ENCODE assay signal across 1 cellular context in the genomic region with DNA sequence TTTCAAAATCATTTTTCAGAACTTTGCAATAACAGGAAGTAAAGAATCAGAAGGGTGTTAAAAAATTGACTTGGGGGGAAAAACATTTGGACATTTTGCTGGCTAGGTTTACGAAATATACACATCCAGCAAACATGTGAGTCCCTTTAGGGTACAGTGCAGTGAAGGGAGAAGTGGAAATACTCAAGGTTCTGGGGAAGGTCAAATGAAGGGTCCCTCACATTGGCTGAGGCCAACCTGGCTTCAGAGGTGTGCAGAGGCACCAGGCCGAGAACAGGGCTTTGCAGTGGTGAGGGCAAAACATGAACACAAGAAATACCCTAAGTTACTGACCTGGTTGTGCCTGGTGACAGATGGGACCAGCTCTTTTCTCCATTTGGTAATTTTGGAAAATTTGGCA.
TF ChIP-seq lines count a peak whose summit lies in the region.

No MANE protein-coding gene starts in this region.

TF ChIP-seq in GM12878, 131 proteins besides CTCF, POLR2A, EP300 and RAD21:
- TF ChIP-seq, protein P1, sequence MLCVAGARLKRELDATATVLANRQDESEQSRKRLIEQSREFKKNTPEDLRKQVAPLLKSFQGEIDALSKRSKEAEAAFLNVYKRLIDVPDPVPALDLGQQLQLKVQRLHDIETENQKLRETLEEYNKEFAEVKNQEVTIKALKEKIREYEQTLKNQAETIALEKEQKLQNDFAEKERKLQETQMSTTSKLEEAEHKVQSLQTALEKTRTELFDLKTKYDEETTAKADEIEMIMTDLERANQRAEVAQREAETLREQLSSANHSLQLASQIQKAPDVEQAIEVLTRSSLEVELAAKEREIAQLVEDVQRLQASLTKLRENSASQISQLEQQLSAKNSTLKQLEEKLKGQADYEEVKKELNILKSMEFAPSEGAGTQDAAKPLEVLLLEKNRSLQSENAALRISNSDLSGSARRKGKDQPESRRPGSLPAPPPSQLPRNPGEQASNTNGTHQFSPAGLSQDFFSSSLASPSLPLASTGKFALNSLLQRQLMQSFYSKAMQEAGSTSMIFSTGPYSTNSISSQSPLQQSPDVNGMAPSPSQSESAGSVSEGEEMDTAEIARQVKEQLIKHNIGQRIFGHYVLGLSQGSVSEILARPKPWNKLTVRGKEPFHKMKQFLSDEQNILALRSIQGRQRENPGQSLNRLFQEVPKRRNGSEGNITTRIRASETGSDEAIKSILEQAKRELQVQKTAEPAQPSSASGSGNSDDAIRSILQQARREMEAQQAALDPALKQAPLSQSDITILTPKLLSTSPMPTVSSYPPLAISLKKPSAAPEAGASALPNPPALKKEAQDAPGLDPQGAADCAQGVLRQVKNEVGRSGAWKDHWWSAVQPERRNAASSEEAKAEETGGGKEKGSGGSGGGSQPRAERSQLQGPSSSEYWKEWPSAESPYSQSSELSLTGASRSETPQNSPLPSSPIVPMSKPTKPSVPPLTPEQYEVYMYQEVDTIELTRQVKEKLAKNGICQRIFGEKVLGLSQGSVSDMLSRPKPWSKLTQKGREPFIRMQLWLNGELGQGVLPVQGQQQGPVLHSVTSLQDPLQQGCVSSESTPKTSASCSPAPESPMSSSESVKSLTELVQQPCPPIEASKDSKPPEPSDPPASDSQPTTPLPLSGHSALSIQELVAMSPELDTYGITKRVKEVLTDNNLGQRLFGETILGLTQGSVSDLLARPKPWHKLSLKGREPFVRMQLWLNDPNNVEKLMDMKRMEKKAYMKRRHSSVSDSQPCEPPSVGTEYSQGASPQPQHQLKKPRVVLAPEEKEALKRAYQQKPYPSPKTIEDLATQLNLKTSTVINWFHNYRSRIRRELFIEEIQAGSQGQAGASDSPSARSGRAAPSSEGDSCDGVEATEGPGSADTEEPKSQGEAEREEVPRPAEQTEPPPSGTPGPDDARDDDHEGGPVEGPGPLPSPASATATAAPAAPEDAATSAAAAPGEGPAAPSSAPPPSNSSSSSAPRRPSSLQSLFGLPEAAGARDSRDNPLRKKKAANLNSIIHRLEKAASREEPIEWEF (IDR thresholded peaks at IDR 0.05; ENCODE audit: insufficient replicate concordance, low read depth, low read length): no peak
- TF ChIP-seq POU2F2 (IDR thresholded peaks at IDR 0.05; ENCODE audit: borderline replicate concordance, low read depth, low read length) (no peak), IKZF2 (IDR thresholded peaks at IDR 0.05) (no peak), IKZF1 (conservative IDR thresholded peaks at IDR 0.05) (no peak), BACH1 (IDR thresholded peaks at IDR 0.05; ENCODE audit: borderline replicate concordance) (no peak), POLR2AphosphoS5 (IDR thresholded peaks at IDR 0.05; ENCODE audit: low read length) (no peak), CHD1 (IDR thresholded peaks at IDR 0.05; ENCODE audit: low read depth, low read length) (no peak), CEBPB (IDR thresholded peaks at IDR 0.05; ENCODE audit: borderline replicate concordance in 1 of 2, low read depth in 2 of 2, low read length in 2 of 2) (no peak), EGR1 (IDR thresholded peaks at IDR 0.05; ENCODE audit: borderline replicate concordance in 1 of 2, low read depth in 2 of 2, low read length in 2 of 2) (no peak)
- TF ChIP-seq, protein P2, sequence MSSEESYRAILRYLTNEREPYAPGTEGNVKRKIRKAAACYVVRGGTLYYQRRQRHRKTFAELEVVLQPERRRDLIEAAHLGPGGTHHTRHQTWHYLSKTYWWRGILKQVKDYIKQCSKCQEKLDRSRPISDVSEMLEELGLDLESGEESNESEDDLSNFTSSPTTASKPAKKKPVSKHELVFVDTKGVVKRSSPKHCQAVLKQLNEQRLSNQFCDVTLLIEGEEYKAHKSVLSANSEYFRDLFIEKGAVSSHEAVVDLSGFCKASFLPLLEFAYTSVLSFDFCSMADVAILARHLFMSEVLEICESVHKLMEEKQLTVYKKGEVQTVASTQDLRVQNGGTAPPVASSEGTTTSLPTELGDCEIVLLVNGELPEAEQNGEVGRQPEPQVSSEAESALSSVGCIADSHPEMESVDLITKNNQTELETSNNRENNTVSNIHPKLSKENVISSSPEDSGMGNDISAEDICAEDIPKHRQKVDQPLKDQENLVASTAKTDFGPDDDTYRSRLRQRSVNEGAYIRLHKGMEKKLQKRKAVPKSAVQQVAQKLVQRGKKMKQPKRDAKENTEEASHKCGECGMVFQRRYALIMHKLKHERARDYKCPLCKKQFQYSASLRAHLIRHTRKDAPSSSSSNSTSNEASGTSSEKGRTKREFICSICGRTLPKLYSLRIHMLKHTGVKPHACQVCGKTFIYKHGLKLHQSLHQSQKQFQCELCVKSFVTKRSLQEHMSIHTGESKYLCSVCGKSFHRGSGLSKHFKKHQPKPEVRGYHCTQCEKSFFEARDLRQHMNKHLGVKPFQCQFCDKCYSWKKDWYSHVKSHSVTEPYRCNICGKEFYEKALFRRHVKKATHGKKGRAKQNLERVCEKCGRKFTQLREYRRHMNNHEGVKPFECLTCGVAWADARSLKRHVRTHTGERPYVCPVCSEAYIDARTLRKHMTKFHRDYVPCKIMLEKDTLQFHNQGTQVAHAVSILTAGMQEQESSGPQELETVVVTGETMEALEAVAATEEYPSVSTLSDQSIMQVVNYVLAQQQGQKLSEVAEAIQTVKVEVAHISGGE (CRISPR knock-in tag; IDR thresholded peaks at IDR 0.05): no peak
- TF ChIP-seq, protein P3, sequence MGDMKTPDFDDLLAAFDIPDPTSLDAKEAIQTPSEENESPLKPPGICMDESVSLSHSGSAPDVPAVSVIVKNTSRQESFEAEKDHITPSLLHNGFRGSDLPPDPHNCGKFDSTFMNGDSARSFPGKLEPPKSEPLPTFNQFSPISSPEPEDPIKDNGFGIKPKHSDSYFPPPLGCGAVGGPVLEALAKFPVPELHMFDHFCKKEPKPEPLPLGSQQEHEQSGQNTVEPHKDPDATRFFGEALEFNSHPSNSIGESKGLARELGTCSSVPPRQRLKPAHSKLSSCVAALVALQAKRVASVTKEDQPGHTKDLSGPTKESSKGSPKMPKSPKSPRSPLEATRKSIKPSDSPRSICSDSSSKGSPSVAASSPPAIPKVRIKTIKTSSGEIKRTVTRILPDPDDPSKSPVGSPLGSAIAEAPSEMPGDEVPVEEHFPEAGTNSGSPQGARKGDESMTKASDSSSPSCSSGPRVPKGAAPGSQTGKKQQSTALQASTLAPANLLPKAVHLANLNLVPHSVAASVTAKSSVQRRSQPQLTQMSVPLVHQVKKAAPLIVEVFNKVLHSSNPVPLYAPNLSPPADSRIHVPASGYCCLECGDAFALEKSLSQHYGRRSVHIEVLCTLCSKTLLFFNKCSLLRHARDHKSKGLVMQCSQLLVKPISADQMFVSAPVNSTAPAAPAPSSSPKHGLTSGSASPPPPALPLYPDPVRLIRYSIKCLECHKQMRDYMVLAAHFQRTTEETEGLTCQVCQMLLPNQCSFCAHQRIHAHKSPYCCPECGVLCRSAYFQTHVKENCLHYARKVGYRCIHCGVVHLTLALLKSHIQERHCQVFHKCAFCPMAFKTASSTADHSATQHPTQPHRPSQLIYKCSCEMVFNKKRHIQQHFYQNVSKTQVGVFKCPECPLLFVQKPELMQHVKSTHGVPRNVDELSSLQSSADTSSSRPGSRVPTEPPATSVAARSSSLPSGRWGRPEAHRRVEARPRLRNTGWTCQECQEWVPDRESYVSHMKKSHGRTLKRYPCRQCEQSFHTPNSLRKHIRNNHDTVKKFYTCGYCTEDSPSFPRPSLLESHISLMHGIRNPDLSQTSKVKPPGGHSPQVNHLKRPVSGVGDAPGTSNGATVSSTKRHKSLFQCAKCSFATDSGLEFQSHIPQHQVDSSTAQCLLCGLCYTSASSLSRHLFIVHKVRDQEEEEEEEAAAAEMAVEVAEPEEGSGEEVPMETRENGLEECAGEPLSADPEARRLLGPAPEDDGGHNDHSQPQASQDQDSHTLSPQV (IDR thresholded peaks at IDR 0.05): no peak
